ENCODE assay signal across 11 cellular contexts in the genomic region with DNA sequence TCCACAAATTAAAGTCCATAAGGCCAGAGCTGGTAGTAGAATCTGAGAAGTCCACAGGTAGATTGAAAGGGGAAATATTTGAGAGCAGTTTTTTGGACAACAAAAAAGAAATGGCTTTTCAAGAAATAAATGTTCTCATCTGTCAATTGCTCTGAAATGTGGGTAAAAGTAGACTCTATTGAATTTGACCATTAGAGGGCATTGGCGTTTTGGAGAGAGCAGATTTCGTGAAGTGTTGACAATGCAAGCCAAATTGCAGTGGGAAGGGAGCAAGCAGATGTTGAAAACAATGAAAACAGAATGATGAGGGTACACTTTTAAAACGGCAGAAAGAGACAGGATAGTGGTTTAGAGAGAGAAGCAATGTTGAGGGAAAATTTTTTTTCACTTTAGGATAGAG.
DNase-seq lines count a peak whose midpoint lies in the region; ATAC-seq and TF ChIP-seq lines count a peak whose summit lies in the region.
"Had no signal": no experiment of that assay in that cellular context is flagged by ENCODE, and none has a peak within 500 bp of the region (broad histone marks: within the 10 kb centered on the region; RNA-seq: fewer than 3 reads in every experiment).

No MANE protein-coding gene starts in this region.

- 11 to 19% methylated on average over 3 of the region's 3 CpGs for WGBS in thyroid gland, 2 donors
- 43 to 48% methylated on average over 3 of the region's 3 CpGs for WGBS in testis, 2 donors

- H3K27me3 ChIP-seq in thyroid gland: no peaks in the 10 kb centered on the region
- H3K27me3 ChIP-seq in testis: no peaks in the 10 kb centered on the region

- H3K4me1 ChIP-seq in thyroid gland (peaks cover 0 to 12% of the 10 kb centered on the region in 2 donors), testis (no peaks in the 10 kb centered on the region)

- no peak for ATAC-seq in GM19351 (IDR thresholded peaks at IDR 0.05; ENCODE audit: unreplicated experiment)

- H3K9me3 ChIP-seq in thyroid gland: no peaks in the 10 kb centered on the region
- no peaks in the 10 kb centered on the region for H3K9me3 ChIP-seq in testis

- DNase-seq in NCI-H2081 (lab: John Stamatoyannopoulos, UW) (peak; percentile 40 to 65), NCI-H2081 treated with DMSO at 0.1 percent for 48 hours (lab: John Stamatoyannopoulos, UW) (no peak), RKO (ENCODE audit: low spot score) (peak; percentile 3), fibroblast of pulmonary artery (ENCODE audit: low read depth) (no peak), thyroid gland (no peak), testis (no peak)
- no peak for DNase-seq in stimulated activated CD4-positive, alpha-beta T cell treated with anti-CD3 and anti-CD28 coated beads, Interleukin-15, amount 100 ng/mL, for 24 hours
- DNase-seq: cerebellar nuclear complex, GOT3, PC-9 had no signal

- intact Hi-C loops in thyroid gland (cut with DNase I): no loop called here
- intact Hi-C loops in testis (cut with DNase I; ENCODE audit: low total_unique reads): no loop called here

- H3K36me3 ChIP-seq in thyroid gland: no peaks in the 10 kb centered on the region
- H3K36me3 ChIP-seq in testis (ENCODE audit: low read depth, missing control alignments): no peaks in the 10 kb centered on the region

- H3K4me3 ChIP-seq in fibroblast of pulmonary artery (replicated peaks; ENCODE audit: low read depth, low read length) (no peak overlapping the region), thyroid gland (replicated peaks in 1 of 3) (no peak overlapping the region), testis (no peak overlapping the region)
- H3K4me3 ChIP-seq: PC-9 had no signal

- no peak for TF ChIP-seq POLR2A in thyroid gland (IDR thresholded peaks at IDR 0.05)
- no peak for TF ChIP-seq POLR2A in testis (IDR thresholded peaks at IDR 0.05)

- H3K27ac ChIP-seq in thyroid gland (no peak overlapping the region), testis (no peak overlapping the region)
- H3K27ac ChIP-seq: PC-9 had no signal

- TF ChIP-seq CTCF in fibroblast of pulmonary artery (IDR thresholded peaks at IDR 0.05; ENCODE audit: low read length, missing control alignments): peak; percentile 13
- peak in 4 of 6 experiments; percentile 28 to 59 (median 48) for TF ChIP-seq CTCF in thyroid gland (IDR thresholded peaks at IDR 0.05)
- no peak for TF ChIP-seq CTCF in testis (IDR thresholded peaks at IDR 0.05)

Comparison
In these comparisons a context has a peak if more than half of its experiments do, and no peak if none do; other contexts are left out.
1. DNase-seq: peak in NCI-H2081 (2 of 2) and RKO (single experiment); none in NCI-H2081 treated with DMSO at 0.1 percent for 48 hours (single experiment), fibroblast of pulmonary artery (single experiment), thyroid gland (0 of 2), stimulated activated CD4-positive, alpha-beta T cell treated with anti-CD3 and anti-CD28 coated beads, Interleukin-15, amount 100 ng/mL, for 24 hours (single experiment) and testis (single experiment).
2. CTCF ChIP-seq: peak in fibroblast of pulmonary artery (single experiment) and thyroid gland (4 of 6); none in testis (0 of 3).